ENCODE assay signal across 22 cellular contexts in genomic region chr1:58287894-58288623, GRCh38.
DNase-seq lines count a peak whose midpoint lies in the region; TF ChIP-seq lines count a peak whose summit lies in the region.
"Had no signal": no experiment of that assay in that cellular context is flagged by ENCODE, and none has a peak within 500 bp of the region (broad histone marks: within the 10 kb centered on the region; RNA-seq: fewer than 3 reads in every experiment).

No MANE protein-coding gene starts in this region.

- DNase-seq in NCI-H1105 treated with DMSO at 0.1 percent for 48 hours (lab: John Stamatoyannopoulos, UW) (peak; percentile 9), NCI-H1105 (lab: John Stamatoyannopoulos, UW) (no peak), NCI-H128 (lab: John Stamatoyannopoulos, UW; ENCODE audit: unreplicated experiment) (peak; percentile 49), SK-N-DZ (ENCODE audit: low spot score) (peak; percentile 25), D341Med (ENCODE audit: low spot score) (no peak)
- DNase-seq in stimulated activated naive CD4-positive, alpha-beta T cell (lab: John Stamatoyannopoulos, UW): no peak
- DNase-seq: CD4-positive, CD25-positive, alpha-beta regulatory T cell; DND-41; GOT3; HCEC 1CT; IMR-90; KG1; MM.1S; NCI-H146; NCI-H2081; NCI-H226; NCI-H774; SIG-M5; SK-N-SH; SW 1271 had no signal

- no peak for TF ChIP-seq CTCF in 22Rv1 (IDR thresholded peaks at IDR 0.05)

- peak overlapping the region; percentile 58 for H3K27ac ChIP-seq in 22Rv1
- H3K27ac ChIP-seq: BLaER1 had no signal

Comparison
In these comparisons a context has a peak if more than half of its experiments do, and no peak if none do; other contexts are left out.
1. DNase-seq: peak in NCI-H1105 treated with DMSO at 0.1 percent for 48 hours (single experiment), NCI-H128 (single experiment) and SK-N-DZ (single experiment); none in NCI-H1105 (single experiment), stimulated activated naive CD4-positive, alpha-beta T cell (0 of 6) and D341Med (single experiment).